26 cellular contexts compared by ENCODE assay signal in the genomic region with DNA sequence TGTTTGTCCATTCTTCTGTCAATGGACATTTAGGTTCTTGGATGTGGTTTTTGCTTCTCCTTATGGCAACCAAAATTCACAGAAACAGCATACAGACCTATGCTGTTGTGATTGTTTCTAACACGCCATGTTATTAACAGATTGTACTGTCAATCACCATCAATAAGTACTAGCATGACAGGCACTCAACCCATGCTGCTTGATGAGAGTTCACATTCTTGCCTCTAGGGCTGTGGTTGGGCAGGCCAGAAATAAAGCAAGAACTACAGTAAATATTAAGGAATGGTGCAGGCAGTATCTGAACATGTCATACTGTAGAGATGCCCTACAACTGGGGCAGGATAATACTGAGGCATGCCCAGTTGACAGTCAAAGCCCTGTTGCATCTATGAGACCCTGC.
A peak's percentile ranks its signal among the peaks of the same experiment; 100 is the strongest.
DNase-seq lines count a peak whose midpoint lies in the region; ATAC-seq and TF ChIP-seq lines count a peak whose summit lies in the region.
"Had no signal": no experiment of that assay in that cellular context is flagged by ENCODE, and none has a peak within 500 bp of the region (broad histone marks: within the 10 kb centered on the region; RNA-seq: fewer than 3 reads in every experiment).

No MANE protein-coding gene starts in this region.

- H3K9me3 Mint-ChIP-seq in activated T-cell treated with anti-CD3 and anti-CD28 coated beads, Interleukin-2, amount 50 U/mL, for 4 hours: no peaks in the 10 kb centered on the region

- TF ChIP-seq RAD21 in HCT116 (IDR thresholded peaks at IDR 0.05; ENCODE audit: low read depth): no peak

- peak in 2 of 3 experiments; percentile 47 to 57; a peak in 4 of 6 replicates for TF ChIP-seq CTCF in HCT116 (IDR thresholded peaks at IDR 0.05 in 2 of 3, conservative IDR thresholded peaks at IDR 0.05 in 1 of 3; ENCODE audit: borderline replicate concordance in 1 of 3, insufficient read depth in 1 of 3, low read depth in 2 of 3, low read length in 2 of 3)
- TF ChIP-seq CTCF in astrocyte of the spinal cord (IDR thresholded peaks at IDR 0.05; ENCODE audit: low read depth, low read length): peak; percentile 19
- TF ChIP-seq CTCF in fibroblast of villous mesenchyme (IDR thresholded peaks at IDR 0.05; ENCODE audit: insufficient read depth, low read depth, low read length): peak; percentile 30
- peak; percentile 22 for TF ChIP-seq CTCF in smooth muscle cell (IDR thresholded peaks at IDR 0.05; ENCODE audit: borderline replicate concordance, insufficient read depth, poor library complexity, severe bottlenecking)
- TF ChIP-seq CTCF in ovary (IDR thresholded peaks at IDR 0.05): no peak

- TF ChIP-seq POLR2A in HCT116 (IDR thresholded peaks at IDR 0.05; ENCODE audit: borderline replicate concordance, extremely low read depth, insufficient read depth, insufficient read length): no peak
- no peak for TF ChIP-seq POLR2A in ovary (IDR thresholded peaks at IDR 0.05)

- no peaks in the 10 kb centered on the region for H3K4me1 ChIP-seq in HCT116 (ENCODE audit: control insufficient read depth in 1 of 2, insufficient read depth in 2 of 2, low read length in 2 of 2)
- H3K4me1 ChIP-seq in smooth muscle cell (ENCODE audit: low read depth): peaks cover 3% of the 10 kb centered on the region
- H3K4me1 ChIP-seq in aorta (ENCODE audit: control insufficient read depth in 1 of 2, insufficient read depth in 2 of 2, low read length in 2 of 2): peaks cover 5 to 10% of the 10 kb centered on the region in 2 donors
- no peaks in the 10 kb centered on the region for H3K4me1 ChIP-seq in ovary (ENCODE audit: insufficient read depth)
- H3K4me1 ChIP-seq: BLaER1, left ventricle myocardium inferior, prostate gland had no signal

- 100% methylated on average over 1 of the region's 1 CpG for WGBS in smooth muscle cell (ENCODE audit: low lambda C conversion rate)
- 96 to 99% methylated on average over 1 of the region's 1 CpG for WGBS in aorta, 2 donors
- WGBS in ovary, 3 donors: 91 to 97% (median 97%) methylated on average over 1 of the region's 1 CpG

- no peaks in the 10 kb centered on the region for H3K4me1 Mint-ChIP-seq in activated T-cell treated with anti-CD3 and anti-CD28 coated beads, Interleukin-2, amount 50 U/mL, for 4 hours (ENCODE audit: low read depth)
- H3K4me1 Mint-ChIP-seq: activated CD4-positive, alpha-beta T cell treated with anti-CD3 and anti-CD28 coated beads, Interleukin-2, amount 10 ng/mL, durations not matched to agents 7 days and 5 days; activated T-helper 17 cell treated with anti-CD3 and anti-CD28 coated beads, Interleukin-2, amount 50 U/mL, for 72 hours had no signal

- no peak overlapping the region for H3K4me3 ChIP-seq in HCT116 (replicated peaks in 1 of 2; ENCODE audit: low read depth in 1 of 2, low read length in 2 of 2)
- H3K4me3 ChIP-seq in astrocyte of the spinal cord (ENCODE audit: low read depth, low read length): no peak overlapping the region
- H3K4me3 ChIP-seq in fibroblast of villous mesenchyme (ENCODE audit: low read depth, low read length): no peak overlapping the region
- H3K4me3 ChIP-seq in smooth muscle cell: no peak overlapping the region
- H3K4me3 ChIP-seq in aorta (ENCODE audit: low read length in 2 of 2): no peak overlapping the region
- no peak overlapping the region for H3K4me3 ChIP-seq in ovary
- H3K4me3 ChIP-seq: BLaER1, esophagus squamous epithelium, heart right ventricle, left ventricle myocardium inferior, prostate gland, skin epidermis, thyroid gland had no signal

- no peak for TF ChIP-seq EP300 in ovary (IDR thresholded peaks at IDR 0.05)

- POLR2A ChIA-PET in HCT116 (lab: Charles Lee): no interaction called here

- DNase-seq in HCT116 (ENCODE audit: low read depth, low spot score): no peak
- DNase-seq in astrocyte of the spinal cord (ENCODE audit: low read depth, low spot score): no peak
- DNase-seq in fibroblast of villous mesenchyme (ENCODE audit: low read depth): no peak
- DNase-seq in smooth muscle cell (lab: John Stamatoyannopoulos, UW; ENCODE audit: unreplicated experiment): no peak
- no peak for DNase-seq in aorta
- DNase-seq in activated T-cell treated with anti-CD3 and anti-CD28 coated beads, Interleukin-2, amount 50 U/mL, for 4 hours: no peak
- no peak for DNase-seq in ovary
- DNase-seq: activated CD4-positive, alpha-beta T cell treated with anti-CD3 and anti-CD28 coated beads, Interleukin-2, amount 10 ng/mL, durations not matched to agents 7 days and 5 days; effector memory CD4-positive, alpha-beta T cell; esophagus squamous epithelium; heart right ventricle; IMR-90; left ventricle myocardium inferior; NCI-H1417 treated with DMSO at 0.1 percent for 48 hours; NCI-H510A; RPMI8226; stimulated activated CD4-positive, alpha-beta T cell treated with anti-CD3 and anti-CD28 coated beads, Interleukin-2, amount 100 ng/mL, for 24 hours; stimulated activated naive CD4-positive, alpha-beta T cell; T-helper 2 cell; thyroid gland had no signal

- no peaks in the 10 kb centered on the region for H3K27me3 ChIP-seq in HCT116 (ENCODE audit: insufficient read depth, low read length)
- no peaks in the 10 kb centered on the region for H3K27me3 ChIP-seq in smooth muscle cell (ENCODE audit: low read depth)
- H3K27me3 ChIP-seq in aorta (ENCODE audit: control insufficient read depth in 1 of 2, insufficient read depth in 2 of 2, low read length in 1 of 2): no peaks in the 10 kb centered on the region
- H3K27me3 ChIP-seq in ovary: no peaks in the 10 kb centered on the region
- H3K27me3 ChIP-seq: BLaER1, esophagus squamous epithelium, heart right ventricle, thyroid gland had no signal

- BruUV-seq in HCT116 (replicated peaks; lab: Mats Ljungman, UMichigan): no TSS peak

- CTCF ChIA-PET in HCT116 (lab: Charles Lee): no interaction called here

- in situ Hi-C loops in astrocyte of the spinal cord (cut with HindIII; ENCODE audit: low sequenced_read_pairs): no loop called here

- RAD21 ChIA-PET in HCT116 (lab: Charles Lee; ENCODE audit: low non-redundant PET in 1 of 2, low total read pairs in 2 of 2, uncharacterized antibody in 2 of 2, unreplicated experiment in 2 of 2): no interaction called here

- H3K36me3 Mint-ChIP-seq in activated T-cell treated with anti-CD3 and anti-CD28 coated beads, Interleukin-2, amount 50 U/mL, for 4 hours (ENCODE audit: insufficient read depth): no peaks in the 10 kb centered on the region
- H3K36me3 Mint-ChIP-seq: activated naive CD8-positive, alpha-beta T cell had no signal

- H3K27ac ChIP-seq in HCT116 (ENCODE audit: low read depth, low read length): no peak overlapping the region
- H3K27ac ChIP-seq in smooth muscle cell (ENCODE audit: low read depth): no peak overlapping the region
- H3K27ac ChIP-seq in aorta (ENCODE audit: low read depth in 1 of 2, low read length in 2 of 2): no peak overlapping the region
- H3K27ac ChIP-seq in ovary: no peak overlapping the region
- H3K27ac ChIP-seq: BLaER1, esophagus squamous epithelium, heart right ventricle, left ventricle myocardium inferior, prostate gland, skin epidermis, thyroid gland had no signal

- no peak overlapping the region for H3K9ac ChIP-seq in HCT116 (ENCODE audit: low read length)
- H3K9ac ChIP-seq in smooth muscle cell (ENCODE audit: low read depth): no peak overlapping the region
- H3K9ac ChIP-seq: BLaER1 had no signal

- H3K79me2 ChIP-seq in HCT116 (ENCODE audit: insufficient read depth, low read length): no peaks in the 10 kb centered on the region
- H3K79me2 ChIP-seq in smooth muscle cell (ENCODE audit: low read depth): no peaks in the 10 kb centered on the region

- peaks cover 0 to 12% of the 10 kb centered on the region in 2 experiments; a peak in 1 of 4 replicates for H3K9me3 ChIP-seq in HCT116 (ENCODE audit: control insufficient read depth in 1 of 2, insufficient read depth in 1 of 2, low read depth in 1 of 2, low read length in 2 of 2)
- H3K9me3 ChIP-seq in smooth muscle cell (replicated peaks; ENCODE audit: low read depth): no peaks in the 10 kb centered on the region
- H3K9me3 ChIP-seq in aorta (ENCODE audit: control insufficient read depth, low read length): no peaks in the 10 kb centered on the region
- H3K9me3 ChIP-seq in ovary: no peaks in the 10 kb centered on the region
- H3K9me3 ChIP-seq: prostate gland, thyroid gland had no signal

- ATAC-seq in HCT116 (peak; percentile 78), aorta (ENCODE audit: low FRiP score) (no peak)
- no peak for ATAC-seq in activated T-cell treated with anti-CD3 and anti-CD28 coated beads, Interleukin-2, amount 50 U/mL, for 4 hours
- ATAC-seq: activated T-helper 17 cell treated with anti-CD3 and anti-CD28 coated beads, Interleukin-2, amount 50 U/mL, for 72 hours; heart right ventricle had no signal

- no peak overlapping the region for H3K4me3 Mint-ChIP-seq in activated T-cell treated with anti-CD3 and anti-CD28 coated beads, Interleukin-2, amount 50 U/mL, for 4 hours
- H3K4me3 Mint-ChIP-seq: activated CD4-positive, alpha-beta T cell treated with anti-CD3 and anti-CD28 coated beads, Interleukin-2, amount 10 ng/mL, durations not matched to agents 7 days and 5 days; activated naive CD8-positive, alpha-beta T cell; activated T-helper 17 cell treated with anti-CD3 and anti-CD28 coated beads, Interleukin-2, amount 50 U/mL, for 72 hours; nephron had no signal

- intact Hi-C loops in HCT116 (cut with micrococcal nuclease): no loop called here
- intact Hi-C loops in aorta (cut with DNase I): no loop called here
- intact Hi-C loops in ovary (cut with DNase I): no loop called here

- H3K4me2 ChIP-seq in HCT116 (ENCODE audit: low read length) (no peak overlapping the region), smooth muscle cell (no peak overlapping the region)
- H3K4me2 ChIP-seq: BLaER1 had no signal

- no peak overlapping the region for H2AFZ ChIP-seq in HCT116 (ENCODE audit: low read depth, low read length, poor library complexity, severe bottlenecking)
- no peak overlapping the region for H2AFZ ChIP-seq in smooth muscle cell (ENCODE audit: low read depth)

- no peaks in the 10 kb centered on the region for H3K9me2 ChIP-seq in HCT116 (ENCODE audit: insufficient read depth)

- H4K20me1 ChIP-seq in HCT116 (ENCODE audit: insufficient read depth) (no peaks in the 10 kb centered on the region), smooth muscle cell (ENCODE audit: low read depth) (no peaks in the 10 kb centered on the region)
- H4K20me1 ChIP-seq: BLaER1 had no signal

- H3K36me3 ChIP-seq in HCT116 (ENCODE audit: control insufficient read depth in 1 of 2, insufficient read depth in 2 of 2, low read length in 2 of 2) (no peaks in the 10 kb centered on the region), smooth muscle cell (ENCODE audit: low read depth) (no peaks in the 10 kb centered on the region), aorta (ENCODE audit: control insufficient read depth in 1 of 2, insufficient read depth in 2 of 2, low read length in 1 of 2) (no peaks in the 10 kb centered on the region), ovary (no peaks in the 10 kb centered on the region)
- H3K36me3 ChIP-seq: BLaER1, esophagus squamous epithelium, heart right ventricle, left ventricle myocardium inferior, prostate gland, thyroid gland had no signal

- H3F3A ChIP-seq in smooth muscle cell (ENCODE audit: low read depth): peaks cover 11% of the 10 kb centered on the region

- no peaks in the 10 kb centered on the region for H3K27me3 Mint-ChIP-seq in activated T-cell treated with anti-CD3 and anti-CD28 coated beads, Interleukin-2, amount 50 U/mL, for 4 hours (ENCODE audit: low read depth)
- H3K27me3 Mint-ChIP-seq: activated CD4-positive, alpha-beta T cell treated with anti-CD3 and anti-CD28 coated beads, Interleukin-2, amount 10 ng/mL, durations not matched to agents 7 days and 5 days had no signal

Comparison
In these comparisons a context has a peak if more than half of its experiments do, and no peak if none do; other contexts are left out.
1. CTCF ChIP-seq: peak in HCT116 (2 of 3), astrocyte of the spinal cord (single experiment), fibroblast of villous mesenchyme (single experiment) and smooth muscle cell (single experiment); none in ovary (0 of 3).